ENCODE assay signal across 22 cellular contexts in the genomic region with DNA sequence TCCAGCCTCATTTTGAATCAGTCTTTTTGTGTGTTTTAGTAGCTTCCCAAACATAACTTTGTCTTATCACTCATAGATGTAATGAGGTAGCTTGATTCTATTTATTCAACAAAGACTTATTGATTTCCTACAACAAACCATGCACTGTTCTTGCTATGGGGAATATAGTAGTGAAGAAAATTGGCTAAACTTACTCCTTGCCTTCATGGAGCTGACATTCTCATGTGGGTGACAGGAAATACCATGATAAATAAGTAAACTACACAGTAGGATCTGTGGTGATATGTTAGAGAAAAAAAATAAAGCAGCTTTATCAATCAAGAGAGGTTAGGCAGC.
DNase-seq lines count a peak whose midpoint lies in the region; TF ChIP-seq lines count a peak whose summit lies in the region.
"Had no signal": no experiment of that assay in that cellular context is flagged by ENCODE, and none has a peak within 500 bp of the region (broad histone marks: within the 10 kb centered on the region; RNA-seq: fewer than 3 reads in every experiment).

No MANE protein-coding gene starts in this region.

- peaks cover 15% of the 10 kb centered on the region for H3K4me1 Mint-ChIP-seq in MCF 10A (ENCODE audit: insufficient read depth, unreplicated experiment)
- peaks cover 39% of the 10 kb centered on the region for H3K4me1 Mint-ChIP-seq in chondrocyte (ENCODE audit: low read depth)
- no peaks in the 10 kb centered on the region for H3K4me1 Mint-ChIP-seq in activated CD4-positive, alpha-beta memory T cell treated with anti-CD3 and anti-CD28 coated beads, Interleukin-2, amount 10 ng/mL, durations not matched to agents 7 days and 5 days
- H3K4me1 Mint-ChIP-seq: stimulated activated memory B cell treated with anti-CD40 and anti-IgM and Interleukin-4, amounts not matched to agents 10 μg/mL and 1 μg/mL and 100 μg/mL, for 72 hours had no signal

- CTCF ChIA-PET in MCF 10A (lab: Yijun Ruan, JAX): interaction anchor here (1.1 kb wide), 1 partner anchor 148 kb away, joined by 4 read pairs; no protein-coding TSS in a partner anchor
- CTCF ChIA-PET in activated CD4-positive, alpha-beta memory T cell treated with anti-CD3 and anti-CD28 coated beads, Interleukin-2, amount 10 ng/mL, durations not matched to agents 7 days and 5 days (lab: Charles Lee): no interaction called here

- H3K27me3 ChIP-seq in breast epithelium: no peaks in the 10 kb centered on the region
- H3K27me3 ChIP-seq in HUES64 (ENCODE audit: insufficient read depth, low read length): no peaks in the 10 kb centered on the region
- no peaks in the 10 kb centered on the region for H3K27me3 ChIP-seq in smooth muscle cell (ENCODE audit: low read depth)
- H3K27me3 ChIP-seq: neural progenitor cell, Peyer's patch, tibial nerve had no signal

- DNase-seq in MCF 10A (ENCODE audit: unreplicated experiment) (no peak), breast epithelium (ENCODE audit: low spot score in 2 of 2) (no peak), chondrocyte (ENCODE audit: low spot score) (no peak), smooth muscle cell (lab: John Stamatoyannopoulos, UW; ENCODE audit: unreplicated experiment) (no peak), amniotic stem cell (lab: John Stamatoyannopoulos, UW) (no peak), middle frontal gyrus (ENCODE audit: extremely low spot score, low spot score) (no peak)
- no peak for DNase-seq in activated CD4-positive, alpha-beta memory T cell treated with anti-CD3 and anti-CD28 coated beads, Interleukin-2, amount 10 ng/mL, durations not matched to agents 7 days and 5 days
- DNase-seq: activated naive CD4-positive, alpha-beta T cell; activated T-cell treated with anti-CD3 and anti-CD28 coated beads for 4 hours; anterior cingulate cortex; effector memory CD8-positive, alpha-beta T cell; hippocampal formation; midbrain; NCI-H1417; NCI-H2171; NCI-H82 had no signal

- H3K4me1 ChIP-seq in breast epithelium: no peaks in the 10 kb centered on the region
- no peaks in the 10 kb centered on the region for H3K4me1 ChIP-seq in HUES64 (ENCODE audit: insufficient read depth, low read length)
- no peaks in the 10 kb centered on the region for H3K4me1 ChIP-seq in smooth muscle cell (ENCODE audit: low read depth)
- H3K4me1 ChIP-seq: neural progenitor cell, Peyer's patch, tibial nerve had no signal

- H3K4me3 ChIP-seq in breast epithelium: no peak overlapping the region
- no peak overlapping the region for H3K4me3 ChIP-seq in HUES64 (ENCODE audit: low read length)
- H3K4me3 ChIP-seq in smooth muscle cell: no peak overlapping the region
- H3K4me3 ChIP-seq: neural progenitor cell, Peyer's patch, tibial nerve had no signal

- H3K36me3 ChIP-seq in breast epithelium: no peaks in the 10 kb centered on the region
- H3K36me3 ChIP-seq in HUES64 (ENCODE audit: insufficient read depth, low read length): no peaks in the 10 kb centered on the region
- no peaks in the 10 kb centered on the region for H3K36me3 ChIP-seq in smooth muscle cell (ENCODE audit: low read depth)
- H3K36me3 ChIP-seq: neural progenitor cell, Peyer's patch, tibial nerve had no signal

- H3F3A ChIP-seq in smooth muscle cell (ENCODE audit: low read depth): no peaks in the 10 kb centered on the region

- no peaks in the 10 kb centered on the region for H3K79me2 ChIP-seq in smooth muscle cell (ENCODE audit: low read depth)

- H3K9ac ChIP-seq in HUES64 (ENCODE audit: low read depth, low read length) (no peak overlapping the region), smooth muscle cell (ENCODE audit: low read depth) (no peak overlapping the region)
- H3K9ac ChIP-seq: neural progenitor cell had no signal

- intact Hi-C loops in MCF 10A (cut with micrococcal nuclease): loop anchor here (10.0 kb wide), 2 partner anchors 109 to 149 kb away; no protein-coding TSS in a partner anchor
- intact Hi-C loops in breast epithelium (cut with DNase I; ENCODE audit: low total_unique reads): no loop called here

- H3K27ac Mint-ChIP-seq in MCF 10A (ENCODE audit: low read depth, unreplicated experiment) (peak overlapping the region; percentile 52), chondrocyte (ENCODE audit: unreplicated experiment) (peak overlapping the region; percentile 30)
- no peak overlapping the region for H3K27ac Mint-ChIP-seq in activated CD4-positive, alpha-beta memory T cell treated with anti-CD3 and anti-CD28 coated beads, Interleukin-2, amount 10 ng/mL, durations not matched to agents 7 days and 5 days
- H3K27ac Mint-ChIP-seq: effector memory CD8-positive, alpha-beta T cell; neural progenitor cell; stimulated activated memory B cell treated with anti-CD40 and anti-IgM and Interleukin-4, amounts not matched to agents 10 μg/mL and 1 μg/mL and 100 μg/mL, for 72 hours had no signal

- H3K4me3 Mint-ChIP-seq in MCF 10A (ENCODE audit: unreplicated experiment) (peak overlapping the region; percentile 38), chondrocyte (ENCODE audit: unreplicated experiment) (no peak overlapping the region)
- no peak overlapping the region for H3K4me3 Mint-ChIP-seq in activated CD4-positive, alpha-beta memory T cell treated with anti-CD3 and anti-CD28 coated beads, Interleukin-2, amount 10 ng/mL, durations not matched to agents 7 days and 5 days
- H3K4me3 Mint-ChIP-seq: effector memory CD8-positive, alpha-beta T cell; neural progenitor cell; stimulated activated memory B cell treated with anti-CD40 and anti-IgM and Interleukin-4, amounts not matched to agents 10 μg/mL and 1 μg/mL and 100 μg/mL, for 72 hours had no signal

- H3K9me3 Mint-ChIP-seq in MCF 10A (ENCODE audit: unreplicated experiment) (no peaks in the 10 kb centered on the region), chondrocyte (ENCODE audit: low read depth) (no peaks in the 10 kb centered on the region)
- H3K9me3 Mint-ChIP-seq in activated CD4-positive, alpha-beta memory T cell treated with anti-CD3 and anti-CD28 coated beads, Interleukin-2, amount 10 ng/mL, durations not matched to agents 7 days and 5 days: no peaks in the 10 kb centered on the region

- peak overlapping the region; percentile 16 for H3K4me2 ChIP-seq in smooth muscle cell
- H3K4me2 ChIP-seq: neural progenitor cell had no signal

- POLR2A ChIA-PET in MCF 10A (lab: Yijun Ruan, JAX): interaction anchor here (1.1 kb wide), 2 partner anchors 140 to 652 kb away, joined by 3 to 4 read pairs; no protein-coding TSS in a partner anchor
- POLR2A ChIA-PET in activated CD4-positive, alpha-beta memory T cell treated with anti-CD3 and anti-CD28 coated beads, Interleukin-2, amount 10 ng/mL, durations not matched to agents 7 days and 5 days (lab: Charles Lee): no interaction called here

- no peak for TF ChIP-seq POLR2A in breast epithelium (IDR thresholded peaks at IDR 0.05)

- H2AFZ ChIP-seq in smooth muscle cell (ENCODE audit: low read depth): no peak overlapping the region
- H2AFZ ChIP-seq: neural progenitor cell had no signal

- H3K36me3 Mint-ChIP-seq in MCF 10A (ENCODE audit: insufficient read depth, unreplicated experiment) (no peaks in the 10 kb centered on the region), chondrocyte (ENCODE audit: low read depth) (peaks cover 2% of the 10 kb centered on the region)
- no peaks in the 10 kb centered on the region for H3K36me3 Mint-ChIP-seq in activated CD4-positive, alpha-beta memory T cell treated with anti-CD3 and anti-CD28 coated beads, Interleukin-2, amount 10 ng/mL, durations not matched to agents 7 days and 5 days (ENCODE audit: low read depth)
- H3K36me3 Mint-ChIP-seq: neural progenitor cell; stimulated activated memory B cell treated with anti-CD40 and anti-IgM and Interleukin-4, amounts not matched to agents 10 μg/mL and 1 μg/mL and 100 μg/mL, for 72 hours had no signal

- H3K27ac ChIP-seq in breast epithelium: no peak overlapping the region
- peak overlapping the region; percentile 21; the same call in 1 of the 2 replicates for H3K27ac ChIP-seq in HUES64 (ENCODE audit: low read depth, low read length)
- peak overlapping the region; percentile 77 for H3K27ac ChIP-seq in smooth muscle cell (ENCODE audit: low read depth)
- H3K27ac ChIP-seq: 22Rv1, neural progenitor cell, Peyer's patch, tibial nerve had no signal

- H3K9me3 ChIP-seq in breast epithelium (peaks cover 0 to 3% of the 10 kb centered on the region in 2 donors), HUES64 (ENCODE audit: insufficient read depth, low read depth, low read length) (no peaks in the 10 kb centered on the region), smooth muscle cell (replicated peaks; ENCODE audit: low read depth) (no peaks in the 10 kb centered on the region)
- H3K9me3 ChIP-seq: Peyer's patch had no signal

- no TSS peak for BruUV-seq in MCF 10A (replicated peaks; lab: Mats Ljungman, UMichigan)

- no peaks in the 10 kb centered on the region for H4K20me1 ChIP-seq in smooth muscle cell (ENCODE audit: low read depth)

- H3K27me3 Mint-ChIP-seq in MCF 10A (ENCODE audit: insufficient read depth, unreplicated experiment): no peaks in the 10 kb centered on the region
- H3K27me3 Mint-ChIP-seq in chondrocyte (ENCODE audit: low read depth): no peaks in the 10 kb centered on the region
- H3K27me3 Mint-ChIP-seq in activated CD4-positive, alpha-beta memory T cell treated with anti-CD3 and anti-CD28 coated beads, Interleukin-2, amount 10 ng/mL, durations not matched to agents 7 days and 5 days: no peaks in the 10 kb centered on the region
- H3K27me3 Mint-ChIP-seq: stimulated activated memory B cell treated with anti-CD40 and anti-IgM and Interleukin-4, amounts not matched to agents 10 μg/mL and 1 μg/mL and 100 μg/mL, for 72 hours had no signal

- TF ChIP-seq CTCF in MCF 10A (IDR thresholded peaks at IDR 0.05; ENCODE audit: unreplicated experiment) (no peak), breast epithelium (IDR thresholded peaks at IDR 0.05) (no peak), chondrocyte (IDR thresholded peaks at IDR 0.05) (no peak), smooth muscle cell (IDR thresholded peaks at IDR 0.05; ENCODE audit: borderline replicate concordance, insufficient read depth, poor library complexity, severe bottlenecking) (no peak)

Comparison
In these comparisons a context has a peak if more than half of its experiments do, and no peak if none do; other contexts are left out.
1. H3K27ac ChIP-seq: peak in HUES64 (single experiment) and smooth muscle cell (single experiment); none in breast epithelium (0 of 2).